ENCODE assay signal across 8 cellular contexts in the genomic region with DNA sequence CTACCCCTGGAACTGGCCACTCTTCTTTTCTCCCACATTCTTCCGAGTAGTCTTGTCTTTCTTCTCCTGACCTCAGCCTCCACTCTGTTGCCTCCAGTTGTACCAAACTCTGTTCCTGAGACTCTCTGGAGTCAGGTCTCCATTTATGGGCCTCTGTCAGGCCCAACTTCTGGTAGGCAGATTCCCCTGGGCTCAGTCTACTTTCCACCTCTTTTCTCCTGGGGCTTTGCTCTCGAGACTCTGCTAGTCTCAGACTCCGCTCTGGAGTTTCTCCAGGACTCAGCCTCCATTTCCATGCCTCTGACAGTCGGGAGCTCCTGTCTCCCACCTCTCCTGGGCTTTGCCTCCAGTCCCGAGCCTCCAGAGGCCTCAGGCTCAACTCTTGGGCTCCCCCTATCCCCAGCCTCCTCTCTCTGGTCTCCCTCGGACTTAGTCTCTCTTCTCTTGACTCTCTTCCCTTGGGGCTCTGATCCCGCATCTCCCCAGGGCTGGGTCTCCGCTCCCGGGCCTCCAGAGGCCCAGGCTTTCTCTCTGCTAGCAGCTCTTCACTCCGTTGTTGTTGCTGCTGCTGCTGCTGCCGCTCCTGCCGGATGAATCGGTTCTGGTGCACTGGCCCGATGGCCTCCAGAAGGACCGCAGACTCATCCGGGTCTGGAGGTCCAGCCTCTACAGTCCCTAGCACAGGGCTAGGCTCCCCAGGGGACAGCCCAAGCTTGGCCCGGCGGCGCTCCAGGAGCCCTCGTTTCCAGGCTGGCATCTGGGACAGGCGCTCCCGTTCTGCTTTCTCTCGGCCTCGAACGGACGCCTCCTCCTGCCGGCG. TPM values are rescaled to one million over a fixed set of nuclear protein-coding genes. Genes with fewer than 3 reads are reported as not detected.
A peak's percentile ranks its signal among the peaks of the same experiment; 100 is the strongest.
DNase-seq lines count a peak whose midpoint lies in the region; ATAC-seq, FAIRE-seq and TF ChIP-seq lines count a peak whose summit lies in the region.

No MANE protein-coding gene starts in this region.

- H3K36me3 ChIP-seq in KOPT-K1 (ENCODE audit: insufficient read depth, low read length) = peaks cover 21% of the 10 kb centered on the region
- H3K36me3 ChIP-seq in kidney (ENCODE audit: control insufficient read depth in 1 of 2, insufficient read depth in 2 of 2, low read length in 2 of 2) = no peaks in the 10 kb centered on the region
- H3K36me3 ChIP-seq in suprapubic skin = no peaks in the 10 kb centered on the region

- H3K4me1 ChIP-seq in kidney (ENCODE audit: control insufficient read depth in 1 of 2, insufficient read depth in 1 of 2, low read depth in 1 of 2, low read length in 2 of 2) (peaks cover 18 to 20% of the 10 kb centered on the region in 2 donors), suprapubic skin (peaks cover 84% of the 10 kb centered on the region)

- DNase-seq in CD14-positive monocyte (ENCODE audit: low spot score) (no peak), kidney (peak; percentile 76), suprapubic skin (ENCODE audit: low spot score in 2 of 2) (no peak), NCI-H2107 treated with DMSO at 0.1 percent for 48 hours (lab: John Stamatoyannopoulos, UW; ENCODE audit: unreplicated experiment) (no peak), NCI-H2171 treated with DMSO at 0.1 percent for 48 hours (lab: John Stamatoyannopoulos, UW) (no peak)
- DNase-seq in activated naive CD8-positive, alpha-beta T cell treated with anti-CD3 and anti-CD28 coated beads, Interleukin-2, amount 10 ng/mL, durations not matched to agents 7 days and 5 days = peak; percentile 60
- no peak for DNase-seq in effector CD4-positive, alpha-beta T cell

- ATAC-seq in activated naive CD8-positive, alpha-beta T cell treated with anti-CD3 and anti-CD28 coated beads, Interleukin-2, amount 10 ng/mL, durations not matched to agents 7 days and 5 days (ENCODE audit: low read depth) = no peak

- H3K4me1 Mint-ChIP-seq in CD14-positive monocyte = peaks cover 60% of the 10 kb centered on the region
- peaks cover 34% of the 10 kb centered on the region for H3K4me1 Mint-ChIP-seq in activated naive CD8-positive, alpha-beta T cell treated with anti-CD3 and anti-CD28 coated beads, Interleukin-2, amount 10 ng/mL, durations not matched to agents 7 days and 5 days

- peak overlapping the region; percentile 93 to 99 (median 97) for H3K27ac Mint-ChIP-seq in CD14-positive monocyte
- H3K27ac Mint-ChIP-seq in activated naive CD8-positive, alpha-beta T cell treated with anti-CD3 and anti-CD28 coated beads, Interleukin-2, amount 10 ng/mL, durations not matched to agents 7 days and 5 days = peak overlapping the region; percentile 99

- H3K27me3 ChIP-seq in suprapubic skin = no peaks in the 10 kb centered on the region

- no peak for FAIRE-seq in kidney (lab: Jason Lieb, UNC)

- 9% methylated on average over 24 of the region's 28 CpGs for WGBS in suprapubic skin

- H3K36me3 Mint-ChIP-seq in CD14-positive monocyte = peaks cover 32 to 46% of the 10 kb centered on the region in 2 donors
- peaks cover 54% of the 10 kb centered on the region for H3K36me3 Mint-ChIP-seq in activated naive CD8-positive, alpha-beta T cell treated with anti-CD3 and anti-CD28 coated beads, Interleukin-2, amount 10 ng/mL, durations not matched to agents 7 days and 5 days

- H3K27me3 Mint-ChIP-seq in CD14-positive monocyte (ENCODE audit: low read depth in 3 of 3) = peaks cover 0 to 5% (median 0%) of the 10 kb centered on the region in 3 donors
- H3K27me3 Mint-ChIP-seq in activated naive CD8-positive, alpha-beta T cell treated with anti-CD3 and anti-CD28 coated beads, Interleukin-2, amount 10 ng/mL, durations not matched to agents 7 days and 5 days = no peaks in the 10 kb centered on the region

- H3K9me3 ChIP-seq in KOPT-K1 (ENCODE audit: insufficient read depth, low read length, poor library complexity, severe bottlenecking) (no peaks in the 10 kb centered on the region), kidney (ENCODE audit: control insufficient read depth in 1 of 2, low read length in 2 of 2) (no peaks in the 10 kb centered on the region), suprapubic skin (no peaks in the 10 kb centered on the region)

- peak overlapping the region; percentile 91 to 94 for H3K9ac ChIP-seq in kidney (ENCODE audit: low read length in 2 of 2)

- no peak for TF ChIP-seq POLR2A in suprapubic skin (IDR thresholded peaks at IDR 0.05)

- H3K27ac ChIP-seq in KOPT-K1 (ENCODE audit: low read depth, low read length, poor library complexity, severe bottlenecking) = peak overlapping the region; percentile 94
- peak overlapping the region; percentile 97 to 98 for H3K27ac ChIP-seq in kidney (ENCODE audit: low read depth in 2 of 2, low read length in 2 of 2)
- peak overlapping the region; percentile 98 for H3K27ac ChIP-seq in suprapubic skin

- intact Hi-C loops in CD14-positive monocyte (cut with micrococcal nuclease) (no loop called here), kidney (cut with DNase I) (no loop called here)

- H3K4me3 Mint-ChIP-seq in CD14-positive monocyte = peak overlapping the region; percentile 94 to 99
- H3K4me3 Mint-ChIP-seq in activated naive CD8-positive, alpha-beta T cell treated with anti-CD3 and anti-CD28 coated beads, Interleukin-2, amount 10 ng/mL, durations not matched to agents 7 days and 5 days = peak overlapping the region; percentile 91

- POLR2A ChIA-PET in activated naive CD8-positive, alpha-beta T cell treated with anti-CD3 and anti-CD28 coated beads, Interleukin-2, amount 10 ng/mL, durations not matched to agents 7 days and 5 days (lab: Charles Lee) = interaction anchor here (0.6 to 16.6 kb wide), 11 partner anchors 9 to 70 kb away, joined by 3 to 512 read pairs (median 6); partner anchors contain the start of genes DHX16, FLOT1, IER3 and MDC1

- no peak for TF ChIP-seq EP300 in suprapubic skin (IDR thresholded peaks at IDR 0.05)

- H3K4me3 ChIP-seq in kidney (ENCODE audit: low read length in 2 of 2) = peak overlapping the region; percentile 77 to 88
- H3K4me3 ChIP-seq in suprapubic skin = peak overlapping the region; percentile 68

- peak; percentile 24 for TF ChIP-seq CTCF in CD14-positive monocyte (IDR thresholded peaks at IDR 0.05)
- no peak for TF ChIP-seq CTCF in kidney (IDR thresholded peaks at IDR 0.05; ENCODE audit: borderline replicate concordance, extremely low read depth, insufficient read depth)
- TF ChIP-seq CTCF in suprapubic skin (IDR thresholded peaks at IDR 0.05) = no peak

- no peaks in the 10 kb centered on the region for H3K9me3 Mint-ChIP-seq in CD14-positive monocyte
- H3K9me3 Mint-ChIP-seq in activated naive CD8-positive, alpha-beta T cell treated with anti-CD3 and anti-CD28 coated beads, Interleukin-2, amount 10 ng/mL, durations not matched to agents 7 days and 5 days = no peaks in the 10 kb centered on the region

RNA-seq across cellular contexts. Expression of gene PPP1R18, which starts 1.1 kb away (rescaled TPM):
- 10 to 100 TPM; 58.5 to 78.9 TPM for polyA plus RNA-seq in CD14-positive monocyte
- 100 to 1,000 TPM; 245 to 251 TPM for total RNA-seq in activated naive CD8-positive, alpha-beta T cell treated with anti-CD3 and anti-CD28 coated beads, Interleukin-2, amount 10 ng/mL, durations not matched to agents 7 days and 5 days
- total RNA-seq in kidney = 51.9 TPM
- polyA plus RNA-seq in kidney (ENCODE audit: insufficient read depth, low read depth, low replicate concordance) = 17.1 TPM
- total RNA-seq in suprapubic skin = 10 to 100 TPM; 25.2 to 31.0 (median 29.2) TPM

RNA-seq across cellular contexts. Expression of gene NRM, which starts 5.4 kb away (rescaled TPM):
- polyA plus RNA-seq in CD14-positive monocyte (10 to 100 TPM; 25.9 to 35.0 TPM), kidney (ENCODE audit: insufficient read depth, low read depth, low replicate concordance) (14.2 TPM)
- 10 to 100 TPM; 33.1 to 33.9 TPM for total RNA-seq in activated naive CD8-positive, alpha-beta T cell treated with anti-CD3 and anti-CD28 coated beads, Interleukin-2, amount 10 ng/mL, durations not matched to agents 7 days and 5 days
- total RNA-seq in kidney (14.2 TPM), suprapubic skin (1 to 10 TPM; 2.3 to 9.0 (median 6.8) TPM)

RNA-seq across cellular contexts. Expression of gene DHX16, which starts 12.6 kb away (rescaled TPM):
- polyA plus RNA-seq in CD14-positive monocyte = 10 to 100 TPM; 16.4 to 19.0 TPM
- total RNA-seq in activated naive CD8-positive, alpha-beta T cell treated with anti-CD3 and anti-CD28 coated beads, Interleukin-2, amount 10 ng/mL, durations not matched to agents 7 days and 5 days = 10 to 100 TPM; 42.9 to 44.2 TPM
- 30.5 TPM for total RNA-seq in kidney
- 26.7 TPM for polyA plus RNA-seq in kidney (ENCODE audit: insufficient read depth, low read depth, low replicate concordance)
- total RNA-seq in suprapubic skin = 10 to 100 TPM; 24.3 to 48.5 (median 33.7) TPM

RNA-seq across cellular contexts. Expression of gene MDC1, which starts 31.7 kb away (rescaled TPM):
- polyA plus RNA-seq in CD14-positive monocyte = under 1 TPM; 0.27 to 0.34 TPM
- total RNA-seq in activated naive CD8-positive, alpha-beta T cell treated with anti-CD3 and anti-CD28 coated beads, Interleukin-2, amount 10 ng/mL, durations not matched to agents 7 days and 5 days = 10 to 100 TPM; 50.2 to 52.2 TPM
- total RNA-seq in kidney = 47.9 TPM
- polyA plus RNA-seq in kidney (ENCODE audit: insufficient read depth, low read depth, low replicate concordance) = 9.5 TPM
- total RNA-seq in suprapubic skin = 10 to 100 TPM; 10.4 to 27.0 (median 16.3) TPM

RNA-seq across cellular contexts. Expression of gene TUBB, which starts 34.8 kb away (rescaled TPM):
- polyA plus RNA-seq in CD14-positive monocyte (10 to 100 TPM; 48.4 to 57.0 TPM), kidney (ENCODE audit: insufficient read depth, low read depth, low replicate concordance) (197 TPM)
- total RNA-seq in activated naive CD8-positive, alpha-beta T cell treated with anti-CD3 and anti-CD28 coated beads, Interleukin-2, amount 10 ng/mL, durations not matched to agents 7 days and 5 days = 1,000 to 10,000 TPM; 1,168 to 1,207 TPM
- total RNA-seq in kidney (295 TPM), suprapubic skin (100 to 1,000 TPM; 166 to 348 (median 244) TPM)

Comparison
In these comparisons a context has a peak if more than half of its experiments do, and no peak if none do; other contexts are left out.
1. DNase-seq: peak in activated naive CD8-positive, alpha-beta T cell treated with anti-CD3 and anti-CD28 coated beads, Interleukin-2, amount 10 ng/mL, durations not matched to agents 7 days and 5 days (single experiment) and kidney (single experiment); none in CD14-positive monocyte (single experiment), suprapubic skin (0 of 2), NCI-H2107 treated with DMSO at 0.1 percent for 48 hours (single experiment), NCI-H2171 treated with DMSO at 0.1 percent for 48 hours (single experiment) and effector CD4-positive, alpha-beta T cell (single experiment).
2. Peak in every context shown above with its lines, with median percentiles within 50 percentile points of each other: H3K27ac ChIP-seq.